Comparison of ENCODE assay signal across 1 cellular context in the genomic region with DNA sequence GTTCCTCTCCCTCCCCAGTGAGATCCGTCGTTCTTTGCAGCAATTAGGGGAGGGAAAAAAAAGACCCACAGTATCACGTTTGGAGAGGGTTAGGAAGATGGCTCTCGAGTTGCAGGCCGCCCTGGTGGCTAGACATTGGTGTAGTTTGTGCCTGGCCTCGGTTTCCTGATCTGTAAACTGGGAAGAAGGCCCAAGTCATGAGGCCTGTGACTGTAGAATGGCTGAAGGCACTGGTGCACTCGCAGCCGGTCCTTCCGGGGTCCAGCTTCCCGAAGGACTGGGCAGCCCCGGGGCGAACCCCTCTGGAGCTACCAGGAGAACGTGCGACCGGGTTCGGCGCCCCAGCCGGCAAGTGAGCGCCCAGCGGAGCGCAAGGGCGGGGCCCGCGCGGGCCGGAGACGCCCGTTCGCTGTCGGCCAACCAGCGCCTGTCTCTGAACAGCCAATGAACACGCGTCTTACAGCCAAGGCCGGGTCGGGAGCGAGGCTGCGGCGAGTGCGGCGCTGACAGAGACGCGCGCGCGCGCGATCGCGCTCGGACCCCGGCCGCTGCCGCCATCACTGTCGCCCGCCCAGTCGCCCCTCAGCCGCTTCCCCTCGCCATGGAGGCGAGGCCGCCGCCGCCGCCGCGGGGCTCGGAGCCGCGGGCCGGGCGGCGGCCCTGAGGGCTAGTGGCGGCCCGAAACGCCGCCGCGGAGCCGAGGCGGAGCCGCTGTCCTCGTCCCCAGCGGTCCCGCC.
TF ChIP-seq lines count a peak whose summit lies in the region.

A gene with protein sequence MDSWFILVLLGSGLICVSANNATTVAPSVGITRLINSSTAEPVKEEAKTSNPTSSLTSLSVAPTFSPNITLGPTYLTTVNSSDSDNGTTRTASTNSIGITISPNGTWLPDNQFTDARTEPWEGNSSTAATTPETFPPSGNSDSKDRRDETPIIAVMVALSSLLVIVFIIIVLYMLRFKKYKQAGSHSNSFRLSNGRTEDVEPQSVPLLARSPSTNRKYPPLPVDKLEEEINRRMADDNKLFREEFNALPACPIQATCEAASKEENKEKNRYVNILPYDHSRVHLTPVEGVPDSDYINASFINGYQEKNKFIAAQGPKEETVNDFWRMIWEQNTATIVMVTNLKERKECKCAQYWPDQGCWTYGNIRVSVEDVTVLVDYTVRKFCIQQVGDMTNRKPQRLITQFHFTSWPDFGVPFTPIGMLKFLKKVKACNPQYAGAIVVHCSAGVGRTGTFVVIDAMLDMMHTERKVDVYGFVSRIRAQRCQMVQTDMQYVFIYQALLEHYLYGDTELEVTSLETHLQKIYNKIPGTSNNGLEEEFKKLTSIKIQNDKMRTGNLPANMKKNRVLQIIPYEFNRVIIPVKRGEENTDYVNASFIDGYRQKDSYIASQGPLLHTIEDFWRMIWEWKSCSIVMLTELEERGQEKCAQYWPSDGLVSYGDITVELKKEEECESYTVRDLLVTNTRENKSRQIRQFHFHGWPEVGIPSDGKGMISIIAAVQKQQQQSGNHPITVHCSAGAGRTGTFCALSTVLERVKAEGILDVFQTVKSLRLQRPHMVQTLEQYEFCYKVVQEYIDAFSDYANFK (plus strand): TSS at position 472 of the 737 bp plus-strand sequence. CDS start 90,797 bp downstream, outside the sequence.

TF ChIP-seq in HepG2, 621 proteins besides CTCF, POLR2A, EP300 and RAD21 (continued from another document):
- TF ChIP-seq, protein P1, sequence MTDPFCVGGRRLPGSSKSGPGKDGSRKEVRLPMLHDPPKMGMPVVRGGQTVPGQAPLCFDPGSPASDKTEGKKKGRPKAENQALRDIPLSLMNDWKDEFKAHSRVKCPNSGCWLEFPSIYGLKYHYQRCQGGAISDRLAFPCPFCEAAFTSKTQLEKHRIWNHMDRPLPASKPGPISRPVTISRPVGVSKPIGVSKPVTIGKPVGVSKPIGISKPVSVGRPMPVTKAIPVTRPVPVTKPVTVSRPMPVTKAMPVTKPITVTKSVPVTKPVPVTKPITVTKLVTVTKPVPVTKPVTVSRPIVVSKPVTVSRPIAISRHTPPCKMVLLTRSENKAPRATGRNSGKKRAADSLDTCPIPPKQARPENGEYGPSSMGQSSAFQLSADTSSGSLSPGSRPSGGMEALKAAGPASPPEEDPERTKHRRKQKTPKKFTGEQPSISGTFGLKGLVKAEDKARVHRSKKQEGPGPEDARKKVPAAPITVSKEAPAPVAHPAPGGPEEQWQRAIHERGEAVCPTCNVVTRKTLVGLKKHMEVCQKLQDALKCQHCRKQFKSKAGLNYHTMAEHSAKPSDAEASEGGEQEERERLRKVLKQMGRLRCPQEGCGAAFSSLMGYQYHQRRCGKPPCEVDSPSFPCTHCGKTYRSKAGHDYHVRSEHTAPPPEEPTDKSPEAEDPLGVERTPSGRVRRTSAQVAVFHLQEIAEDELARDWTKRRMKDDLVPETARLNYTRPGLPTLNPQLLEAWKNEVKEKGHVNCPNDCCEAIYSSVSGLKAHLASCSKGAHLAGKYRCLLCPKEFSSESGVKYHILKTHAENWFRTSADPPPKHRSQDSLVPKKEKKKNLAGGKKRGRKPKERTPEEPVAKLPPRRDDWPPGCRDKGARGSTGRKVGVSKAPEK (CRISPR knock-in tag; IDR thresholded peaks at IDR 0.05; ENCODE audit: borderline replicate concordance): 0 out of 2 replicates have a peak, but pooled peaks have one; percentile 18
- TF ChIP-seq ZNF232 (CRISPR knock-in tag; IDR thresholded peaks at IDR 0.05; ENCODE audit: borderline replicate concordance) (no peak), NR2F2 (IDR thresholded peaks at IDR 0.05; ENCODE audit: borderline replicate concordance, low read depth) (no peak), ZNF460 (CRISPR knock-in tag; IDR thresholded peaks at IDR 0.05; ENCODE audit: borderline replicate concordance) (no peak), JARID2 (CRISPR knock-in tag; IDR thresholded peaks at IDR 0.05; ENCODE audit: insufficient replicate concordance) (no peak), PAX8 (CRISPR knock-in tag; IDR thresholded peaks at IDR 0.05; ENCODE audit: borderline replicate concordance) (0 out of 2 replicates have a peak, but pooled peaks have one; percentile 27), ZNF562 (CRISPR knock-in tag; IDR thresholded peaks at IDR 0.05; ENCODE audit: borderline replicate concordance) (no peak), FOXA1 (IDR thresholded peaks at IDR 0.05) (no peak), FOXA1 (CRISPR knock-in tag; IDR thresholded peaks at IDR 0.05) (0 out of 2 replicates have a peak, but pooled peaks have one; percentile 23), KLF16 (CRISPR knock-in tag; IDR thresholded peaks at IDR 0.05) (peak; percentile 17 to 78; a peak in 2 of 4 replicates), ZNF224 (CRISPR knock-in tag; IDR thresholded peaks at IDR 0.05) (no peak; the same call in 1 of the 2 replicates), BHLHE40 (IDR thresholded peaks at IDR 0.05; ENCODE audit: low read length) (no peak), SMARCE1 (IDR thresholded peaks at IDR 0.05; ENCODE audit: borderline replicate concordance) (no peak), NCOA2 (CRISPR knock-in tag; IDR thresholded peaks at IDR 0.05) (peak; percentile 64), RFX5 (IDR thresholded peaks at IDR 0.05; ENCODE audit: low read depth, low read length) (peak; percentile 48; the same call in 1 of the 2 replicates), HNRNPUL1 (IDR thresholded peaks at IDR 0.05; ENCODE audit: low read depth, low read length) (0 out of 2 replicates have a peak, but pooled peaks have one; percentile 73), NFKB2 (CRISPR knock-in tag; IDR thresholded peaks at IDR 0.05; ENCODE audit: borderline replicate concordance) (peak; percentile 21; the same call in 1 of the 2 replicates), ZNF879 (CRISPR knock-in tag; IDR thresholded peaks at IDR 0.05) (peak; percentile 51; the same call in 1 of the 2 replicates), CENPT (CRISPR knock-in tag; IDR thresholded peaks at IDR 0.05; ENCODE audit: low read depth) (peak; percentile 20; the same call in 1 of the 2 replicates), ZNF652 (CRISPR knock-in tag; IDR thresholded peaks at IDR 0.05; ENCODE audit: borderline replicate concordance, low read depth) (no peak), NKX3-1 (CRISPR knock-in tag; IDR thresholded peaks at IDR 0.05) (peak; percentile 67; the same call in 1 of the 2 replicates), KLF15 (CRISPR knock-in tag; IDR thresholded peaks at IDR 0.05; ENCODE audit: borderline replicate concordance) (no peak), KLF9 (CRISPR knock-in tag; IDR thresholded peaks at IDR 0.05; ENCODE audit: low read depth) (no peak), ATF7-NPFF (CRISPR knock-in tag; IDR thresholded peaks at IDR 0.05; ENCODE audit: low read depth) (peak; percentile 66; the same call in 1 of the 2 replicates)
- TF ChIP-seq, protein P2, sequence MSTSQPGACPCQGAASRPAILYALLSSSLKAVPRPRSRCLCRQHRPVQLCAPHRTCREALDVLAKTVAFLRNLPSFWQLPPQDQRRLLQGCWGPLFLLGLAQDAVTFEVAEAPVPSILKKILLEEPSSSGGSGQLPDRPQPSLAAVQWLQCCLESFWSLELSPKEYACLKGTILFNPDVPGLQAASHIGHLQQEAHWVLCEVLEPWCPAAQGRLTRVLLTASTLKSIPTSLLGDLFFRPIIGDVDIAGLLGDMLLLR (CRISPR knock-in tag; IDR thresholded peaks at IDR 0.05): 0 out of 2 replicates have a peak, but pooled peaks have one; percentile 57
- TF ChIP-seq, protein P3, sequence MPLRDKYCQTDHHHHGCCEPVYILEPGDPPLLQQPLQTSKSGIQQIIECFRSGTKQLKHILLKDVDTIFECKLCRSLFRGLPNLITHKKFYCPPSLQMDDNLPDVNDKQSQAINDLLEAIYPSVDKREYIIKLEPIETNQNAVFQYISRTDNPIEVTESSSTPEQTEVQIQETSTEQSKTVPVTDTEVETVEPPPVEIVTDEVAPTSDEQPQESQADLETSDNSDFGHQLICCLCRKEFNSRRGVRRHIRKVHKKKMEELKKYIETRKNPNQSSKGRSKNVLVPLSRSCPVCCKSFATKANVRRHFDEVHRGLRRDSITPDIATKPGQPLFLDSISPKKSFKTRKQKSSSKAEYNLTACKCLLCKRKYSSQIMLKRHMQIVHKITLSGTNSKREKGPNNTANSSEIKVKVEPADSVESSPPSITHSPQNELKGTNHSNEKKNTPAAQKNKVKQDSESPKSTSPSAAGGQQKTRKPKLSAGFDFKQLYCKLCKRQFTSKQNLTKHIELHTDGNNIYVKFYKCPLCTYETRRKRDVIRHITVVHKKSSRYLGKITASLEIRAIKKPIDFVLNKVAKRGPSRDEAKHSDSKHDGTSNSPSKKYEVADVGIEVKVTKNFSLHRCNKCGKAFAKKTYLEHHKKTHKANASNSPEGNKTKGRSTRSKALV (CRISPR knock-in tag; IDR thresholded peaks at IDR 0.05): no peak; the same call in 1 of the 2 replicates
- TF ChIP-seq, protein P4, sequence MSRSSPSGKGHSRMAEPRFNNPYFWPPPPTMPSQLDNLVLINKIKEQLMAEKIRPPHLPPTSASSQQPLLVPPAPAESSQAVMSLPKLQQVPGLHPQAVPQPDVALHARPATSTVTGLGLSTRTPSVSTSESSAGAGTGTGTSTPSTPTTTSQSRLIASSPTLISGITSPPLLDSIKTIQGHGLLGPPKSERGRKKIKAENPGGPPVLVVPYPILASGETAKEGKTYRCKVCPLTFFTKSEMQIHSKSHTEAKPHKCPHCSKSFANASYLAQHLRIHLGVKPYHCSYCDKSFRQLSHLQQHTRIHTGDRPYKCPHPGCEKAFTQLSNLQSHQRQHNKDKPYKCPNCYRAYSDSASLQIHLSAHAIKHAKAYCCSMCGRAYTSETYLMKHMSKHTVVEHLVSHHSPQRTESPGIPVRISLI (CRISPR knock-in tag; IDR thresholded peaks at IDR 0.05; ENCODE audit: borderline replicate concordance): peak; percentile 25; the same call in 1 of the 2 replicates
- TF ChIP-seq, protein P5, sequence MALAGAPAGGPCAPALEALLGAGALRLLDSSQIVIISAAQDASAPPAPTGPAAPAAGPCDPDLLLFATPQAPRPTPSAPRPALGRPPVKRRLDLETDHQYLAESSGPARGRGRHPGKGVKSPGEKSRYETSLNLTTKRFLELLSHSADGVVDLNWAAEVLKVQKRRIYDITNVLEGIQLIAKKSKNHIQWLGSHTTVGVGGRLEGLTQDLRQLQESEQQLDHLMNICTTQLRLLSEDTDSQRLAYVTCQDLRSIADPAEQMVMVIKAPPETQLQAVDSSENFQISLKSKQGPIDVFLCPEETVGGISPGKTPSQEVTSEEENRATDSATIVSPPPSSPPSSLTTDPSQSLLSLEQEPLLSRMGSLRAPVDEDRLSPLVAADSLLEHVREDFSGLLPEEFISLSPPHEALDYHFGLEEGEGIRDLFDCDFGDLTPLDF (CRISPR knock-in tag; IDR thresholded peaks at IDR 0.05): peak; percentile 88
